ENCODE assay signal across 8 cellular contexts in genomic region chr11:35721576-35722341, GRCh38. TPM values are rescaled to one million over a fixed set of nuclear protein-coding genes. Genes with fewer than 3 reads are reported as not detected.
DNase-seq lines count a peak whose midpoint lies in the region; ATAC-seq and TF ChIP-seq lines count a peak whose summit lies in the region.

No MANE protein-coding gene starts in this region.

- TF ChIP-seq CTCF in left ventricle myocardium inferior (IDR thresholded peaks at IDR 0.05; ENCODE audit: borderline replicate concordance) (no peak), activated B cell treated with CpG ODN at 0.5 μM for 24 hours (IDR thresholded peaks at IDR 0.05) (no peak), testis (IDR thresholded peaks at IDR 0.05) (no peak), Peyer's patch (IDR thresholded peaks at IDR 0.05) (no peak)

- H3K4me3 Mint-ChIP-seq in activated B cell treated with CpG ODN at 0.5 μM for 24 hours: peak overlapping the region; percentile 56

- no peak for TF ChIP-seq POLR2A in testis (IDR thresholded peaks at IDR 0.05)
- no peak for TF ChIP-seq POLR2A in Peyer's patch (IDR thresholded peaks at IDR 0.05)

- CTCF ChIA-PET in activated B cell treated with CpG ODN at 0.5 μM for 24 hours (lab: Charles Lee): no interaction called here

- no peak overlapping the region for H3K27ac ChIP-seq in left ventricle myocardium inferior (replicated peaks)
- peak overlapping the region; percentile 32 to 42 for H3K27ac ChIP-seq in testis
- H3K27ac ChIP-seq in Peyer's patch: peak overlapping the region in 1 of 4 donors; percentile 40

- H3K27me3 ChIP-seq in left ventricle myocardium inferior (ENCODE audit: low read depth) (no peaks in the 10 kb centered on the region), testis (no peaks in the 10 kb centered on the region), Peyer's patch (no peaks in the 10 kb centered on the region)

- POLR2A ChIA-PET in activated B cell treated with CpG ODN at 0.5 μM for 24 hours (lab: Charles Lee): interaction anchor here (0.8 kb wide), 1 partner anchor 25 kb away, joined by 3 read pairs; no protein-coding TSS in a partner anchor

- intact Hi-C loops in left ventricle myocardium superior (cut with micrococcal nuclease): no loop called here
- intact Hi-C loops in left ventricle myocardium inferior (cut with micrococcal nuclease): no loop called here
- intact Hi-C loops in activated B cell treated with CpG ODN at 0.5 μM for 24 hours (cut with micrococcal nuclease): no loop called here
- intact Hi-C loops in testis (cut with DNase I; ENCODE audit: low total_unique reads): no loop called here

- peaks cover 15% of the 10 kb centered on the region for H3K36me3 Mint-ChIP-seq in activated B cell treated with CpG ODN at 0.5 μM for 24 hours (ENCODE audit: low read depth)

- peaks cover 67% of the 10 kb centered on the region for H3K4me1 Mint-ChIP-seq in activated B cell treated with CpG ODN at 0.5 μM for 24 hours

- no peak overlapping the region for H3K4me3 ChIP-seq in left ventricle myocardium inferior
- H3K4me3 ChIP-seq in testis: no peak overlapping the region
- H3K4me3 ChIP-seq in Peyer's patch: no peak overlapping the region

- no peaks in the 10 kb centered on the region for H3K27me3 Mint-ChIP-seq in activated B cell treated with CpG ODN at 0.5 μM for 24 hours

- H3K4me1 ChIP-seq in left ventricle myocardium inferior: peaks cover 40% of the 10 kb centered on the region
- peaks cover 14% of the 10 kb centered on the region for H3K4me1 ChIP-seq in testis
- H3K4me1 ChIP-seq in Peyer's patch: no peaks in the 10 kb centered on the region

- no peaks in the 10 kb centered on the region for H3K9me3 Mint-ChIP-seq in activated B cell treated with CpG ODN at 0.5 μM for 24 hours

- WGBS in testis, 2 donors: 48 to 50% methylated on average over 2 of the region's 2 CpGs

- H3K27ac Mint-ChIP-seq in activated B cell treated with CpG ODN at 0.5 μM for 24 hours: peak overlapping the region; percentile 85

- DNase-seq in left ventricle myocardium superior: no peak
- no peak for DNase-seq in left ventricle myocardium inferior
- DNase-seq in activated B cell treated with CpG ODN at 0.5 μM for 24 hours: no peak
- DNase-seq in testis: no peak
- DNase-seq in T-helper 1 cell: no peak
- DNase-seq in Peyer's patch: no peak
- no peak for DNase-seq in amniotic stem cell (lab: John Stamatoyannopoulos, UW)

- H3K36me3 ChIP-seq in left ventricle myocardium inferior (peaks cover 11% of the 10 kb centered on the region), testis (ENCODE audit: low read depth, missing control alignments) (no peaks in the 10 kb centered on the region), Peyer's patch (peaks cover 0 to 8% (median 0%) of the 10 kb centered on the region in 3 donors)

- H3K9me3 ChIP-seq in left ventricle myocardium inferior (replicated peaks) (no peaks in the 10 kb centered on the region), testis (no peaks in the 10 kb centered on the region), Peyer's patch (no peaks in the 10 kb centered on the region)

- ATAC-seq in left ventricle myocardium superior: peak; percentile 41
- ATAC-seq in HG02763 (IDR thresholded peaks at IDR 0.05; ENCODE audit: unreplicated experiment): peak; percentile 49
- no peak for ATAC-seq in activated B cell treated with CpG ODN at 0.5 μM for 24 hours (ENCODE audit: low read depth)

RNA-seq across cellular contexts. Expression of gene TRIM44, which starts 59.2 kb away (rescaled TPM):
- total RNA-seq in left ventricle myocardium superior (38.5 TPM), left ventricle myocardium inferior (42.3 TPM), activated B cell treated with CpG ODN at 0.5 μM for 24 hours (66.7 and 67.0 TPM in 2 replicates), testis (10 to 100 TPM; 37.1 to 42.3 TPM), Peyer's patch (10 to 100 TPM; 27.3 to 83.4 (median 61.4) TPM)
- 41.6 TPM for polyA plus RNA-seq in testis (ENCODE audit: insufficient read depth, low read depth, low replicate concordance)
